Comparison of ENCODE assay signal across 28 cellular contexts in genomic region chr2:98698896-98699295, GRCh38. TPM values are rescaled to one million over a fixed set of nuclear protein-coding genes. Genes with fewer than 3 reads are reported as not detected.
A peak's percentile ranks its signal among the peaks of the same experiment; 100 is the strongest.
DNase-seq lines count a peak whose midpoint lies in the region; FAIRE-seq and TF ChIP-seq lines count a peak whose summit lies in the region.
"Had no signal": no experiment of that assay in that cellular context is flagged by ENCODE, and none has a peak within 500 bp of the region (broad histone marks: within the 10 kb centered on the region; RNA-seq: fewer than 3 reads in every experiment).

No MANE protein-coding gene starts in this region.

- H3K27ac Mint-ChIP-seq in activated T-cell treated with anti-CD3 and anti-CD28 coated beads, Interleukin-2, amount 50 U/mL, for 24 hours = peak overlapping the region; percentile 35
- H3K27ac Mint-ChIP-seq: activated CD4-positive, alpha-beta T cell treated with anti-CD3 and anti-CD28 coated beads, Interleukin-2, amount 10 ng/mL, durations not matched to agents 7 days and 5 days; IgD-negative memory B cell; nephron; stimulated activated naive B cell treated with anti-CD40 and anti-IgM and Interleukin-4, amounts not matched to agents 10 μg/mL and 1 μg/mL and 100 μg/mL, for 72 hours had no signal

- peak; percentile 9 for FAIRE-seq in HTR-8/SVneo (lab: Jason Lieb, UNC)
- no peak for FAIRE-seq in small intestine (lab: Jason Lieb, UNC)
- FAIRE-seq: A204.1, GM12892 had no signal

- no peaks in the 10 kb centered on the region for H3K9me3 Mint-ChIP-seq in activated T-cell treated with anti-CD3 and anti-CD28 coated beads, Interleukin-2, amount 50 U/mL, for 24 hours
- H3K9me3 Mint-ChIP-seq: activated naive CD8-positive, alpha-beta T cell treated with anti-CD3 and anti-CD28 coated beads, Interleukin-2, amount 10 ng/mL, durations not matched to agents 7 days and 5 days; activated T-helper 2 cell treated with anti-CD3 and anti-CD28 coated beads, Interferon-gamma antibody, Interleukin-2, Interleukin-4, amounts not matched to agents 10 μg/mL and 5 μg/mL and 100 μg/mL, durations not matched to agents 14 hours and 24 hours and 36 hours; IgD-negative memory B cell; nephron; stimulated activated naive B cell treated with anti-CD40 and anti-IgM and Interleukin-4, amounts not matched to agents 10 μg/mL and 1 μg/mL and 100 μg/mL, for 72 hours had no signal

- H3K4me1 Mint-ChIP-seq in activated T-cell treated with anti-CD3 and anti-CD28 coated beads, Interleukin-2, amount 50 U/mL, for 24 hours (ENCODE audit: low read depth) = peaks cover 82% of the 10 kb centered on the region

- H3K36me3 ChIP-seq in colonic mucosa (no peaks in the 10 kb centered on the region), small intestine (ENCODE audit: control insufficient read depth in 2 of 2, insufficient read depth in 2 of 2, low read length in 2 of 2) (no peaks in the 10 kb centered on the region)
- H3K36me3 ChIP-seq in effector memory CD4-positive, alpha-beta T cell (ENCODE audit: control insufficient read depth, insufficient read depth, low read length) = peaks cover 3% of the 10 kb centered on the region
- H3K36me3 ChIP-seq: lower lobe of right lung, SJSA1, uterus, WERI-Rb-1 had no signal

- no peak overlapping the region for H3K4me3 ChIP-seq in colonic mucosa
- no peak overlapping the region for H3K4me3 ChIP-seq in small intestine (ENCODE audit: low read depth in 1 of 2, low read length in 2 of 2)
- H3K4me3 ChIP-seq in effector memory CD4-positive, alpha-beta T cell (ENCODE audit: insufficient read depth, low read depth, low read length, poor library complexity, severe bottlenecking) = no peak overlapping the region
- H3K4me3 ChIP-seq: dorsolateral prefrontal cortex, hepatocyte, lower lobe of right lung, SJSA1, testis, uterus had no signal

- H3K27me3 ChIP-seq in colonic mucosa (no peaks in the 10 kb centered on the region), small intestine (ENCODE audit: control insufficient read depth in 2 of 2, insufficient read depth in 2 of 2, low read length in 2 of 2) (no peaks in the 10 kb centered on the region)
- H3K27me3 ChIP-seq in effector memory CD4-positive, alpha-beta T cell (replicated peaks; ENCODE audit: control insufficient read depth, insufficient read depth, low read length, poor library complexity, severe bottlenecking) = no peaks in the 10 kb centered on the region
- H3K27me3 ChIP-seq: dorsolateral prefrontal cortex, hepatocyte, SJSA1, testis, uterus had no signal

- no peak overlapping the region for H3K4me3 Mint-ChIP-seq in activated T-cell treated with anti-CD3 and anti-CD28 coated beads, Interleukin-2, amount 50 U/mL, for 24 hours
- H3K4me3 Mint-ChIP-seq: activated CD4-positive, alpha-beta T cell treated with anti-CD3 and anti-CD28 coated beads, Interleukin-2, amount 10 ng/mL, durations not matched to agents 7 days and 5 days; activated naive CD8-positive, alpha-beta T cell treated with anti-CD3 and anti-CD28 coated beads, Interleukin-2, amount 10 ng/mL, durations not matched to agents 7 days and 5 days; nephron; stimulated activated naive B cell treated with anti-CD40 and anti-IgM and Interleukin-4, amounts not matched to agents 10 μg/mL and 1 μg/mL and 100 μg/mL, for 72 hours had no signal

- H3K9me3 ChIP-seq in colonic mucosa (no peaks in the 10 kb centered on the region), small intestine (ENCODE audit: control insufficient read depth, low read depth) (no peaks in the 10 kb centered on the region)
- no peaks in the 10 kb centered on the region for H3K9me3 ChIP-seq in effector memory CD4-positive, alpha-beta T cell (ENCODE audit: control insufficient read depth, low read length)
- H3K9me3 ChIP-seq: lower lobe of right lung, SJSA1, testis, uterus had no signal

- no peak overlapping the region for H3K9ac ChIP-seq in colonic mucosa (ENCODE audit: low read depth in 2 of 2, low read length in 2 of 2)

- peak overlapping the region; percentile 8 for H3K27ac ChIP-seq in colonic mucosa
- H3K27ac ChIP-seq in small intestine (ENCODE audit: low read depth in 1 of 2, low read length in 1 of 2) = peak overlapping the region in 1 of 2 donors; percentile 45
- no peak overlapping the region for H3K27ac ChIP-seq in effector memory CD4-positive, alpha-beta T cell (ENCODE audit: insufficient read depth, low read length, poor library complexity, severe bottlenecking)
- H3K27ac ChIP-seq: dorsolateral prefrontal cortex, hepatocyte, lower lobe of right lung, RWPE1, SJSA1, testis, uterus, WERI-Rb-1 had no signal

- DNase-seq in activated T-cell treated with anti-CD3 and anti-CD28 coated beads, Interleukin-2, amount 50 U/mL, for 24 hours = no peak
- no peak for DNase-seq in activated T-cell treated with anti-CD3 and anti-CD28 coated beads, Interleukin-2, amount 50 U/mL, for 48 hours
- no peak for DNase-seq in HTR-8/SVneo (ENCODE audit: insufficient read length, low spot score)
- no peak for DNase-seq in colonic mucosa
- DNase-seq in small intestine = peak; percentile 50
- no peak for DNase-seq in DMS153 (lab: John Stamatoyannopoulos, UW)
- no peak for DNase-seq in activated CD4-positive, CD25-positive, alpha-beta regulatory T cell treated with anti-CD3 and anti-CD28 coated beads, Interleukin-2, amount 50 U/mL, for 72 hours
- no peak for DNase-seq in effector memory CD4-positive, alpha-beta T cell
- DNase-seq: activated CD4-positive, alpha-beta T cell treated with anti-CD3 and anti-CD28 coated beads, Interleukin-2, amount 10 ng/mL, durations not matched to agents 7 days and 5 days; activated naive CD8-positive, alpha-beta T cell treated with anti-CD3 and anti-CD28 coated beads, Interleukin-2, amount 10 ng/mL, durations not matched to agents 7 days and 5 days; cerebellar nuclear complex; dorsolateral prefrontal cortex; kidney glomerular epithelial cell; lower lobe of right lung; NCI-H446; NCI-H774; stimulated activated naive B cell treated with anti-CD40 and anti-IgM and Interleukin-4, amounts not matched to agents 10 μg/mL and 1 μg/mL and 100 μg/mL, for 72 hours; testis; uterus; WERI-Rb-1 had no signal

- TF ChIP-seq CTCF in colonic mucosa (IDR thresholded peaks at IDR 0.05) = no peak

- peaks cover 38% of the 10 kb centered on the region for H3K4me1 ChIP-seq in colonic mucosa
- H3K4me1 ChIP-seq in small intestine (ENCODE audit: control insufficient read depth in 2 of 2, insufficient read depth in 1 of 2, low read depth in 1 of 2, low read length in 1 of 2) = peaks cover 21 to 26% of the 10 kb centered on the region in 2 donors
- H3K4me1 ChIP-seq in effector memory CD4-positive, alpha-beta T cell (ENCODE audit: control insufficient read depth, insufficient read depth, low read length, poor library complexity, severe bottlenecking) = peaks cover 38% of the 10 kb centered on the region
- H3K4me1 ChIP-seq: SJSA1 had no signal

- no peaks in the 10 kb centered on the region for H3K27me3 Mint-ChIP-seq in activated T-cell treated with anti-CD3 and anti-CD28 coated beads, Interleukin-2, amount 50 U/mL, for 24 hours
- H3K27me3 Mint-ChIP-seq: activated CD4-positive, alpha-beta T cell treated with anti-CD3 and anti-CD28 coated beads, Interleukin-2, amount 10 ng/mL, durations not matched to agents 7 days and 5 days; activated naive CD8-positive, alpha-beta T cell treated with anti-CD3 and anti-CD28 coated beads, Interleukin-2, amount 10 ng/mL, durations not matched to agents 7 days and 5 days; IgD-negative memory B cell; stimulated activated naive B cell treated with anti-CD40 and anti-IgM and Interleukin-4, amounts not matched to agents 10 μg/mL and 1 μg/mL and 100 μg/mL, for 72 hours had no signal

- WGBS in small intestine, 3 donors = 68 to 80% (median 68%) methylated on average over 6 of the region's 6 CpGs

- intact Hi-C loops in colonic mucosa (cut with DNase I) = no loop called here

- H3K36me3 Mint-ChIP-seq in activated T-cell treated with anti-CD3 and anti-CD28 coated beads, Interleukin-2, amount 50 U/mL, for 24 hours (ENCODE audit: low read depth) = peaks cover 6% of the 10 kb centered on the region

RNA-seq across cellular contexts. Expression of gene MGAT4A, which starts 32.0 kb away (rescaled TPM):
- total RNA-seq in colonic mucosa = 100 to 1,000 TPM; 103 to 125 TPM
- polyA plus RNA-seq in small intestine = 10 to 100 TPM; 28.9 to 38.3 (median 35.8) TPM
- total RNA-seq: SJSA1 had no signal
